9 cellular contexts compared by ENCODE assay signal in the genomic region with DNA sequence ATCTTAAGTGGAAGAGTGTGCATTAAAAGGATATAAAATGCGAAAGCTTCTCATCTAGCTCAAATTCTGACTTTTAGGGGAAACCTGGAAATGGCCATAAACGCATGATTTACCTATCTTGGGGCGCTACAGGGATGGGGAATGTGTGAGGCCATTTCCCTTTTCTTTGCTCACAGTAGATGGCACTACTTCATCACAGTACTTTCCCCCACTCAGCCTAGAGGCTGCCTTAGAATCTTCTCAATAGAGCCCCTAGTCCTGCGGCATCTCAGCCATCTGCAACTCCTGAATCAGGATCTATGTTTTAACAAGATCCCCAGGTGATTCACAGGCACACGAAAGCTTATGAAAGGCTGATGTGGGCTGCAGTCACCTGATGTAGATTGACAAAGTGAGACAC.
DNase-seq lines count a peak whose midpoint lies in the region; ATAC-seq and TF ChIP-seq lines count a peak whose summit lies in the region.
"Had no signal": no experiment of that assay in that cellular context is flagged by ENCODE, and none has a peak within 500 bp of the region (broad histone marks: within the 10 kb centered on the region; RNA-seq: fewer than 3 reads in every experiment).

No MANE protein-coding gene starts in this region.

- H3K27me3 ChIP-seq in naive thymus-derived CD4-positive, alpha-beta T cell (ENCODE audit: control insufficient read depth in 2 of 2, insufficient read depth in 2 of 2, low read length in 2 of 2): no peaks in the 10 kb centered on the region

- TF ChIP-seq CTCF in RWPE1 (conservative IDR thresholded peaks at IDR 0.05; ENCODE audit: low read depth) (peak; percentile 44), fibroblast of villous mesenchyme (IDR thresholded peaks at IDR 0.05; ENCODE audit: insufficient read depth, low read depth, low read length) (peak; percentile 64)

- H3K27me3 Mint-ChIP-seq in naive thymus-derived CD4-positive, alpha-beta T cell: peaks cover 0 to 11% (median 0%) of the 10 kb centered on the region in 5 donors

- H3K9me3 Mint-ChIP-seq in naive thymus-derived CD4-positive, alpha-beta T cell: no peaks in the 10 kb centered on the region
- H3K9me3 Mint-ChIP-seq: natural killer cell had no signal

- H3K36me3 ChIP-seq in naive thymus-derived CD4-positive, alpha-beta T cell (ENCODE audit: control insufficient read depth in 2 of 3, insufficient read depth in 3 of 3, low read length in 3 of 3): no peaks in the 10 kb centered on the region

- H3K9me3 ChIP-seq in naive thymus-derived CD4-positive, alpha-beta T cell (ENCODE audit: control insufficient read depth in 2 of 3, low read length in 3 of 3): no peaks in the 10 kb centered on the region

- no peak overlapping the region for H3K27ac Mint-ChIP-seq in naive thymus-derived CD4-positive, alpha-beta T cell
- H3K27ac Mint-ChIP-seq: natural killer cell had no signal

- peaks cover 0 to 7% (median 0%) of the 10 kb centered on the region in 7 donors for H3K4me1 Mint-ChIP-seq in naive thymus-derived CD4-positive, alpha-beta T cell

- no peak overlapping the region for H3K4me3 ChIP-seq in fibroblast of villous mesenchyme (ENCODE audit: low read depth, low read length)
- H3K4me3 ChIP-seq in naive thymus-derived CD4-positive, alpha-beta T cell (ENCODE audit: low read length): no peak overlapping the region

- CTCF ChIA-PET in RWPE1 (lab: Yijun Ruan, JAX): interaction anchor here (0.6 to 1.6 kb wide), 7 partner anchors 11 to 537 kb away, joined by 3 to 11 read pairs (median 3); no protein-coding TSS in a partner anchor
- CTCF ChIA-PET in naive thymus-derived CD4-positive, alpha-beta T cell (lab: Charles Lee): no interaction called here

- H3K27ac ChIP-seq in RWPE1: no peak overlapping the region
- H3K27ac ChIP-seq in naive thymus-derived CD4-positive, alpha-beta T cell (ENCODE audit: low read depth, low read length): no peak overlapping the region

- H3K36me3 Mint-ChIP-seq in naive thymus-derived CD4-positive, alpha-beta T cell: no peaks in the 10 kb centered on the region
- H3K36me3 Mint-ChIP-seq: natural killer cell had no signal

- POLR2A ChIA-PET in RWPE1 (lab: Yijun Ruan, JAX; ENCODE audit: low non-redundant PET): no interaction called here
- POLR2A ChIA-PET in naive thymus-derived CD4-positive, alpha-beta T cell (lab: Charles Lee): no interaction called here

- ATAC-seq in HG02885 (IDR thresholded peaks at IDR 0.05; ENCODE audit: poor library complexity, unreplicated experiment) (peak; percentile 76), GM19328 (IDR thresholded peaks at IDR 0.05; ENCODE audit: unreplicated experiment) (no peak), HG03469 (IDR thresholded peaks at IDR 0.05; ENCODE audit: unreplicated experiment) (no peak)
- ATAC-seq in naive thymus-derived CD4-positive, alpha-beta T cell: no peak

- intact Hi-C loops in naive thymus-derived CD4-positive, alpha-beta T cell (cut with micrococcal nuclease): no loop called here

- H3K4me3 Mint-ChIP-seq in naive thymus-derived CD4-positive, alpha-beta T cell: no peak overlapping the region
- H3K4me3 Mint-ChIP-seq: natural killer cell had no signal

- peak; percentile 54 for DNase-seq in Daoy (ENCODE audit: low read depth)
- peak; percentile 65 for DNase-seq in RWPE1 (ENCODE audit: low spot score)
- DNase-seq in fibroblast of villous mesenchyme (ENCODE audit: low read depth): peak; percentile 75
- peak; percentile 55 for DNase-seq in putamen (ENCODE audit: low spot score)
- DNase-seq in naive thymus-derived CD4-positive, alpha-beta T cell: no peak
- DNase-seq: natural killer cell had no signal

- no peaks in the 10 kb centered on the region for H3K4me1 ChIP-seq in naive thymus-derived CD4-positive, alpha-beta T cell (ENCODE audit: control insufficient read depth in 2 of 2, insufficient read depth in 2 of 2, low read length in 2 of 2)

Comparison
In these comparisons a context has a peak if more than half of its experiments do, and no peak if none do; other contexts are left out.
1. DNase-seq: peak in Daoy (single experiment), RWPE1 (single experiment), fibroblast of villous mesenchyme (single experiment) and putamen (single experiment); none in naive thymus-derived CD4-positive, alpha-beta T cell (0 of 9).